Comparison of ENCODE assay signal across 20 cellular contexts in the genomic region with DNA sequence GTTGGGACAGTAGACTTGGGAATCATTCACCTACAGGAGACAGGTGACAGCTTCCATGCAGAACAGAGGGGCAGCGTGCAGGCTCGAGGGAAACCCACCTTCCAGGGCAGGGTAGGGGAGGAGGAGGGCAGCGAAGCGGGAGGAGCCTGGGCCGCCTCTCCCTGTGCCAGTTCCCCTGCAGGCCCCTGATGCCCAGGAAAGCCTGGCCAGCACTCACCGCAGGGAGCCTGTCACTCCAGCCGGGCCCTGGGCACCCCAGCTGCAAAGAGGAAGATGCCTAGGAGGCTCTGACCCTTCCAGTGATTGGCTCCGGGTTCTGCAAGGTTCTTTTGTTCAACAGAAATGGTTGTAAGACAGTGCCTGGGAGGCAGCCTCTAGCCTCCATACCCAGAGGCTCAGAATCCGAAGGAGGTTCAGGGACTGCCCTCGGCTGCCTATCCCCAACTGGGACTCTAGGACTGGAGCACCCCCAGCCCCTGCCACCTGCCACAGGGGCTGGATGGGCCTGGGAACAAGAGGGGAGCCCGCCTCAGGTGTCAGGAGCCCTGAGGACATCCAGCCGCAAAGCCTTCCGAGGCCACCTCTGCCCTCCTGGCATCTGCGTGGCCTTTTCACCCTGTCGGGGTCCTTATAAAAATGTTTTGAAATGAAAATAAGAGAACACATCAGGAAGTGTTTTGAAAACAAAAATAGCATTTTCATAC.
"Had no signal": no experiment of that assay in that cellular context is flagged by ENCODE, and none has a peak within 500 bp of the region (broad histone marks: within the 10 kb centered on the region; RNA-seq: fewer than 3 reads in every experiment).

No MANE protein-coding gene starts in this region.

- H3K4me3 Mint-ChIP-seq: activated CD8-positive, alpha-beta T cell treated with anti-CD3 and anti-CD28 coated beads for 36 hours; activated naive CD4-positive, alpha-beta T cell treated with anti-CD3 and anti-CD28 coated beads, Interleukin-2, amount 50 U/mL, for 24 hours; activated T-helper 17 cell treated with anti-CD3 and anti-CD28 coated beads, Interleukin-2, amount 50 U/mL, for 72 hours; T-helper 1 cell treated with Interleukin-12 subunit alpha and Interleukin-12 subunit beta and Interleukin-4 antibody, amounts not matched to agents 30 μg/mL and 1 μg/mL, for 36 hours had no signal

- H3K27me3 Mint-ChIP-seq: activated CD8-positive, alpha-beta T cell treated with anti-CD3 and anti-CD28 coated beads for 36 hours had no signal

- ATAC-seq: activated CD4-positive, CD25-positive, alpha-beta regulatory T cell treated with anti-CD3 and anti-CD28 coated beads, Interleukin-2, amount 50 U/mL, for 24 hours; activated CD8-positive, alpha-beta T cell treated with anti-CD3 and anti-CD28 coated beads for 36 hours; activated T-helper 17 cell treated with anti-CD3 and anti-CD28 coated beads, Interleukin-2, amount 50 U/mL, for 72 hours; K562 had no signal

- H3K4me1 Mint-ChIP-seq: activated naive CD4-positive, alpha-beta T cell treated with anti-CD3 and anti-CD28 coated beads, Interleukin-2, amount 50 U/mL, for 24 hours; activated T-helper 17 cell treated with anti-CD3 and anti-CD28 coated beads, Interleukin-2, amount 50 U/mL, for 72 hours had no signal

- H3K4me3 ChIP-seq: K562, PC-9 had no signal

- DNase-seq: activated CD4-positive, alpha-beta T cell treated with anti-CD3 and anti-CD28 coated beads for 4 hours; activated CD8-positive, alpha-beta T cell treated with anti-CD3 and anti-CD28 coated beads for 36 hours; activated T-cell treated with anti-CD3 and anti-CD28 coated beads for 4 hours; activated T-cell treated with anti-CD3 and anti-CD28 coated beads, Interleukin-2, amount 50 U/mL, for 48 hours; aorta; central memory CD4-positive, alpha-beta T cell; Karpas-422; MM.1S; NCI-H1105; NCI-H1436; NCI-H187; NCI-H2081; NCI-H510A treated with DMSO at 0.1 percent for 48 hours; PC-9; SHP77 treated with DMSO at 0.1 percent for 48 hours had no signal

- H3K27ac ChIP-seq: PC-9 had no signal

- H3K27ac Mint-ChIP-seq: activated CD8-positive, alpha-beta T cell treated with anti-CD3 and anti-CD28 coated beads for 36 hours; activated naive CD4-positive, alpha-beta T cell treated with anti-CD3 and anti-CD28 coated beads, Interleukin-2, amount 50 U/mL, for 24 hours; activated T-helper 17 cell treated with anti-CD3 and anti-CD28 coated beads, Interleukin-2, amount 50 U/mL, for 72 hours; T-helper 1 cell treated with Interleukin-12 subunit alpha and Interleukin-12 subunit beta and Interleukin-4 antibody, amounts not matched to agents 30 μg/mL and 1 μg/mL, for 36 hours had no signal
